In genomic region chr2:130371723-130372054, GRCh38 we compare ENCODE assay signal across 8 cellular contexts. TPM values are rescaled to one million over a fixed set of nuclear protein-coding genes. Genes with fewer than 3 reads are reported as not detected.
A peak's percentile ranks its signal among the peaks of the same experiment; 100 is the strongest.
DNase-seq lines count a peak whose midpoint lies in the region; ATAC-seq, FAIRE-seq and TF ChIP-seq lines count a peak whose summit lies in the region.

No MANE protein-coding gene starts in this region.

- TF ChIP-seq CTCF in brain microvascular endothelial cell (IDR thresholded peaks at IDR 0.05; ENCODE audit: low read depth, low read length, missing control alignments): no peak
- TF ChIP-seq CTCF in lung (IDR thresholded peaks at IDR 0.05; ENCODE audit: control extremely low read depth, extremely low read depth): no peak
- TF ChIP-seq CTCF in type B pancreatic cell (conservative IDR thresholded peaks at IDR 0.05): no peak

- DNase-seq in NCI-H2029 treated with DMSO at 0.1 percent for 48 hours (lab: John Stamatoyannopoulos, UW) (peak; percentile 37), brain microvascular endothelial cell (no peak), lung (ENCODE audit: low spot score) (no peak), type B pancreatic cell (ENCODE audit: extremely low spot score, unreplicated experiment) (no peak), GM12892 (ENCODE audit: insufficient read length) (no peak)

- H3K4me1 ChIP-seq in lung (ENCODE audit: control insufficient read depth in 2 of 2, insufficient read depth in 2 of 2, low read length in 2 of 2): peaks cover 0 to 17% of the 10 kb centered on the region in 2 donors

- peak overlapping the region; percentile 86 for H3K27ac Mint-ChIP-seq in type B pancreatic cell

- H3K4me1 Mint-ChIP-seq in type B pancreatic cell (ENCODE audit: unreplicated experiment): peaks cover 15% of the 10 kb centered on the region

- 29 to 30% methylated on average over 18 of the region's 18 CpGs for WGBS in lung, 2 donors

- H3K36me3 ChIP-seq in brain microvascular endothelial cell (replicated peaks): no peaks in the 10 kb centered on the region
- H3K36me3 ChIP-seq in lung (ENCODE audit: control insufficient read depth in 2 of 2, insufficient read depth in 2 of 2, low read length in 2 of 2): peaks cover 0 to 7% of the 10 kb centered on the region in 2 donors

- peaks cover 10% of the 10 kb centered on the region for H3K36me3 Mint-ChIP-seq in type B pancreatic cell

- H3K9me3 ChIP-seq in lung (ENCODE audit: control insufficient read depth in 2 of 2, insufficient read depth in 1 of 2, low read length in 1 of 2): no peaks in the 10 kb centered on the region

- no peaks in the 10 kb centered on the region for H3K9me3 Mint-ChIP-seq in type B pancreatic cell

- no peak for TF ChIP-seq POLR2A in GM18505 (IDR thresholded peaks at IDR 0.05; ENCODE audit: borderline replicate concordance, extremely low read depth, insufficient read depth, insufficient read length)
- no peak for TF ChIP-seq POLR2A in GM12892 (IDR thresholded peaks at IDR 0.05; ENCODE audit: low read depth, low read length)

- peak overlapping the region; percentile 95 for H3K4me3 Mint-ChIP-seq in type B pancreatic cell

- H3K4me3 ChIP-seq in GM08714 (ENCODE audit: low read length): peak overlapping the region; percentile 80; the same call in 1 of the 2 replicates
- peak overlapping the region; percentile 84 for H3K4me3 ChIP-seq in brain microvascular endothelial cell (ENCODE audit: low read depth, low read length)
- peak overlapping the region; percentile 86 for H3K4me3 ChIP-seq in lung

- in situ Hi-C loops in brain microvascular endothelial cell (cut with HindIII; ENCODE audit: low pct_ligation_motif_present, low sequenced_read_pairs): no loop called here

- ATAC-seq in GM21786 (IDR thresholded peaks at IDR 0.05; ENCODE audit: unreplicated experiment) (peak; percentile 25), lung (ENCODE audit: insufficient read depth, low FRiP score) (peak; percentile 45), GM18505 (IDR thresholded peaks at IDR 0.05; ENCODE audit: unreplicated experiment) (no peak)

- H3K27ac ChIP-seq in brain microvascular endothelial cell: peak overlapping the region; percentile 29
- H3K27ac ChIP-seq in lung (ENCODE audit: low read depth in 1 of 2, low read length in 1 of 2): peak overlapping the region; percentile 75 to 98

- FAIRE-seq in GM12892 (lab: Jason Lieb, UNC): no peak

- no peaks in the 10 kb centered on the region for H3K27me3 Mint-ChIP-seq in type B pancreatic cell

- no peaks in the 10 kb centered on the region for H3K27me3 ChIP-seq in brain microvascular endothelial cell (replicated peaks)
- H3K27me3 ChIP-seq in lung (ENCODE audit: control insufficient read depth, insufficient read depth): no peaks in the 10 kb centered on the region

RNA-seq across cellular contexts. Expression of gene PTPN18, which starts 15.8 kb away (rescaled TPM):
- 10 to 100 TPM; 29.2 to 88.3 TPM for total RNA-seq in lung
- 10 to 100 TPM; 52.5 to 67.0 TPM for polyA plus RNA-seq in lung
- total RNA-seq in type B pancreatic cell (ENCODE audit: low replicate concordance): 35.8 and 37.5 TPM in 2 replicates
- 24.9 TPM for polyA plus RNA-seq in GM12892 (2012; ENCODE audit: missing spikeins)

RNA-seq across cellular contexts. Expression of gene IMP4, which starts 29.0 kb away (rescaled TPM):
- 10 to 100 TPM; 40.4 to 88.5 TPM for total RNA-seq in lung
- polyA plus RNA-seq in lung: 100 to 1,000 TPM in 1 of 2 donors, 10 to 100 TPM in 1; 83.9 to 113 TPM
- 53.6 and 67.0 TPM in 2 replicates for total RNA-seq in type B pancreatic cell (ENCODE audit: low replicate concordance)
- 73.9 TPM for polyA plus RNA-seq in GM12892 (2012; ENCODE audit: missing spikeins)
